ENCODE assay signal across 8 cellular contexts in genomic region chr1:43947061-43947889, GRCh38. TPM values are rescaled to one million over a fixed set of nuclear protein-coding genes. Genes with fewer than 3 reads are reported as not detected.
DNase-seq lines count a peak whose midpoint lies in the region; ATAC-seq, FAIRE-seq and TF ChIP-seq lines count a peak whose summit lies in the region.

No MANE protein-coding gene starts in this region.

- H3K79me1 ChIP-seq in H1 (ENCODE audit: low read depth, low read length): peaks cover 3% of the 10 kb centered on the region; the same call in 1 of the 2 replicates

- H3K18ac ChIP-seq in H1 (ENCODE audit: extremely low read depth, low read length): peak overlapping the region; percentile 96

- CTCF ChIA-PET in H1 (lab: Charles Lee; ENCODE audit: partially characterized antibody): interaction anchor here (0.7 to 10.8 kb wide), 15 partner anchors 9 to 548 kb away, joined by 3 to 151 read pairs (median 4); partner anchors contain the start of genes ARTN and DPH2

- peaks cover 11% of the 10 kb centered on the region; the same call in 1 of the 2 replicates for H3K36me3 ChIP-seq in OCI-LY1 (ENCODE audit: insufficient read depth, low read length)
- H3K36me3 ChIP-seq in H1 (ENCODE audit: control insufficient read depth in 2 of 4, insufficient read depth in 4 of 4, low read length in 3 of 4): no peaks in the 10 kb centered on the region; a peak in 1 of 8 replicates

- no peak overlapping the region for H2BK120ac ChIP-seq in H1 (replicated peaks; ENCODE audit: low read depth, low read length)

- 0 out of 2 replicates have a peak overlapping the region, but pooled peaks have one; percentile 95 for H2BK12ac ChIP-seq in H1 (ENCODE audit: low read depth, low read length)

- no peak overlapping the region for H3K14ac ChIP-seq in H1 (ENCODE audit: insufficient read length)

- peak overlapping the region; percentile 90 to 97 (median 96) for H3K27ac Mint-ChIP-seq in naive thymus-derived CD8-positive, alpha-beta T cell

- H3K9ac ChIP-seq in OCI-LY1 (ENCODE audit: low read length) (peak overlapping the region; percentile 90), H1 (replicated peaks in 1 of 4; ENCODE audit: extremely low read depth in 1 of 4, low read depth in 3 of 4, low read length in 3 of 4) (peak overlapping the region; percentile 51 to 98 (median 96); a peak in 6 of 7 replicates)

- peak overlapping the region; percentile 100 for H4K8ac ChIP-seq in H1 (ENCODE audit: extremely low read depth, insufficient read depth, low read length)

- DNase-seq in NCI-H748 (lab: John Stamatoyannopoulos, UW; ENCODE audit: unreplicated experiment) (peak; percentile 62), NCI-H748 treated with DMSO at 0.1 percent for 48 hours (lab: John Stamatoyannopoulos, UW) (no peak), H1 (ENCODE audit: low read depth in 1 of 2, low spot score in 2 of 2) (no peak), NOMO-1 (lab: John Stamatoyannopoulos, UW; ENCODE audit: unreplicated experiment in 2 of 2) (no peak)
- peak in 1 of 10 donors; percentile 18 for DNase-seq in naive thymus-derived CD8-positive, alpha-beta T cell

- no peak overlapping the region for H3K56ac ChIP-seq in H1 (replicated peaks; ENCODE audit: insufficient read length, low read depth, low read length)

- TF ChIP-seq RAD21 in H1 (IDR thresholded peaks at IDR 0.05 in 1 of 2, conservative IDR thresholded peaks at IDR 0.05 in 1 of 2; ENCODE audit: low read depth in 2 of 2, low read length in 2 of 2): no peak

- FAIRE-seq in H1 (lab: Jason Lieb, UNC): no peak

- H2BK5ac ChIP-seq in H1 (ENCODE audit: low read depth, low read length): peak overlapping the region; percentile 99

- no peaks in the 10 kb centered on the region for H3K9me3 Mint-ChIP-seq in naive thymus-derived CD8-positive, alpha-beta T cell

- POLR2A ChIA-PET in H1 (lab: Charles Lee; ENCODE audit: partially characterized antibody): interaction anchor here (0.8 to 6.8 kb wide), 14 partner anchors 8 to 293 kb away, joined by 3 to 29 read pairs (median 4); partner anchors contain the start of genes ATP6V0B, B4GALT2, CCDC24 and DPH2
- POLR2A ChIA-PET in naive thymus-derived CD8-positive, alpha-beta T cell (lab: Charles Lee): interaction anchor here (0.5 to 2.6 kb wide), 6 partner anchors 13 to 741 kb away, joined by 3 to 13 read pairs (median 6); partner anchors contain the start of genes ATP6V0B, DPH2 and ST3GAL3

- peaks cover 31% of the 10 kb centered on the region for H3K4me1 ChIP-seq in OCI-LY1 (ENCODE audit: insufficient read depth, low read length, severe bottlenecking)
- peaks cover 0 to 17% (median 4%) of the 10 kb centered on the region in 4 experiments; a peak in 5 of 7 replicates for H3K4me1 ChIP-seq in H1 (replicated peaks in 1 of 4; ENCODE audit: control insufficient read depth in 3 of 4, insufficient read depth in 4 of 4, low read length in 3 of 4)

- H3K4me2 ChIP-seq in OCI-LY1 (ENCODE audit: low read length) (peak overlapping the region; percentile 82), H1 (ENCODE audit: insufficient read depth in 1 of 2, low read depth in 2 of 2, low read length in 2 of 2) (peak overlapping the region; percentile 66 to 98)

- no peak overlapping the region for H2BK20ac ChIP-seq in H1 (ENCODE audit: low read length)

- H3K36me3 Mint-ChIP-seq in naive thymus-derived CD8-positive, alpha-beta T cell: peaks cover 3 to 13% (median 6%) of the 10 kb centered on the region in 3 donors

- peak overlapping the region; percentile 92 for H4K91ac ChIP-seq in H1 (replicated peaks; ENCODE audit: insufficient read length, low read length)

- H4K20me1 ChIP-seq in OCI-LY1 (ENCODE audit: insufficient read depth, low read length): no peaks in the 10 kb centered on the region
- H4K20me1 ChIP-seq in H1 (replicated peaks in 1 of 2; ENCODE audit: control insufficient read depth in 1 of 2, insufficient read depth in 2 of 2, low read length in 2 of 2): peaks cover 0 to 4% of the 10 kb centered on the region in 2 experiments

- H3K23me2 ChIP-seq in H1 (ENCODE audit: low read depth, low read length): peaks cover 3% of the 10 kb centered on the region; the same call in 1 of the 2 replicates

- H3K27me3 ChIP-seq in OCI-LY1 (ENCODE audit: insufficient read depth, low read length) (no peaks in the 10 kb centered on the region), H1 (replicated peaks in 1 of 4; ENCODE audit: control insufficient read depth in 3 of 4, extremely low read depth in 1 of 4, insufficient read depth in 3 of 4, low read length in 3 of 4) (no peaks in the 10 kb centered on the region; a peak in 1 of 7 replicates)

- H3F3A ChIP-seq in OCI-LY1 (ENCODE audit: insufficient read depth, low read length): no peaks in the 10 kb centered on the region

- no peak for TF ChIP-seq CTCF in OCI-LY1 (IDR thresholded peaks at IDR 0.05; ENCODE audit: low read length)
- no peak for TF ChIP-seq CTCF in H1 (IDR thresholded peaks at IDR 0.05; ENCODE audit: control extremely low read depth in 1 of 3, insufficient read depth in 1 of 3, low read depth in 1 of 3, low read length in 3 of 3)

- no peak overlapping the region for H3K23ac ChIP-seq in H1 (ENCODE audit: insufficient read length)

- peak overlapping the region; percentile 61; the same call in 1 of the 2 replicates for H2BK15ac ChIP-seq in H1 (ENCODE audit: low read length)

- H3K27ac ChIP-seq in OCI-LY1 (ENCODE audit: low read depth, low read length, poor library complexity, severe bottlenecking): peak overlapping the region; percentile 71
- H3K27ac ChIP-seq in H1 (ENCODE audit: low read depth, low read length): peak overlapping the region; percentile 99; the same call in 1 of the 2 replicates

- H3K4me1 Mint-ChIP-seq in naive thymus-derived CD8-positive, alpha-beta T cell: peaks cover 37 to 65% (median 59%) of the 10 kb centered on the region in 4 donors

- no peak overlapping the region for H2AK5ac ChIP-seq in H1 (ENCODE audit: low read depth, low read length)

- H3K9me3 ChIP-seq in OCI-LY1 (ENCODE audit: low read length) (no peaks in the 10 kb centered on the region), H1 (ENCODE audit: insufficient read depth in 2 of 2, low read depth in 1 of 2, low read length in 1 of 2) (no peaks in the 10 kb centered on the region)

- H3K4ac ChIP-seq in H1 (replicated peaks; ENCODE audit: insufficient read length, low read depth, low read length): peak overlapping the region; percentile 57

- 23% methylated on average over 16 of the region's 27 CpGs; no CpG with 5 or more reads in 1 of the 2 experiments for WGBS in H1 (ENCODE audit: extremely low coverage in 1 of 2, insufficient coverage in 1 of 2, insufficient read length in 1 of 2, insufficient replicate concordance in 2 of 2, low coverage in 1 of 2, low lambda C conversion rate in 2 of 2, missing lambda C conversion rate in 1 of 2), 2 experiments

- H4K5ac ChIP-seq in H1 (ENCODE audit: insufficient read length, low read depth, low read length): peak overlapping the region; percentile 45

- peak in 1 of 2 donors; percentile 4 for ATAC-seq in naive thymus-derived CD8-positive, alpha-beta T cell
- no peak for ATAC-seq in HG03432 (IDR thresholded peaks at IDR 0.05; ENCODE audit: unreplicated experiment)
- ATAC-seq in HG02798 (IDR thresholded peaks at IDR 0.05; ENCODE audit: poor library complexity, unreplicated experiment): no peak

- H3K79me2 ChIP-seq in OCI-LY1 (ENCODE audit: insufficient read depth, low read length) (no peaks in the 10 kb centered on the region), H1 (ENCODE audit: control insufficient read depth in 1 of 2, insufficient read depth in 2 of 2, low read length in 2 of 2) (no peaks in the 10 kb centered on the region)

- H2AFZ ChIP-seq in OCI-LY1 (ENCODE audit: low read length) (no peak overlapping the region), H1 (ENCODE audit: low read length) (peak overlapping the region; percentile 61; the same call in 1 of the 2 replicates)

- TF ChIP-seq POLR2A in H1 (IDR thresholded peaks at IDR 0.05; ENCODE audit: control extremely low read depth in 1 of 2, low read depth in 2 of 2, low read length in 2 of 2): no peak

- peak overlapping the region; percentile 88 to 98 (median 92) for H3K4me3 Mint-ChIP-seq in naive thymus-derived CD8-positive, alpha-beta T cell

- H3K4me3 ChIP-seq in OCI-LY1 (ENCODE audit: low read depth, low read length, poor library complexity, severe bottlenecking) (peak overlapping the region; percentile 85), H1 (ENCODE audit: extremely low read depth in 1 of 4, insufficient read depth in 2 of 4, low read depth in 3 of 4, low read length in 4 of 4) (peak overlapping the region; percentile 44 to 90 (median 76))

- H3K27me3 Mint-ChIP-seq in naive thymus-derived CD8-positive, alpha-beta T cell: no peaks in the 10 kb centered on the region

- TF ChIP-seq EP300 in H1 (IDR thresholded peaks at IDR 0.05; ENCODE audit: borderline replicate concordance in 1 of 2, low read depth in 2 of 2, low read length in 2 of 2): no peak

- no peaks in the 10 kb centered on the region for H3K9me2 ChIP-seq in OCI-LY1 (ENCODE audit: low read depth, low read length)

RNA-seq across cellular contexts. Expression of gene IPO13, which starts 0.5 kb away (rescaled TPM):
- total RNA-seq in H1 (2021; fragmentation: NEBNext Ultra II Directional; extraction: Animal tissue kit (Norgen Biotek cat#: 25700)): 20.7 and 23.0 TPM in 2 replicates
- 27.0 and 29.4 TPM in 2 replicates for polyA plus RNA-seq in H1 (2011; rRNA removed)
- polyA plus RNA-seq in H1 (2011; cell fraction: cytosol; rRNA removed): 21.9 TPM
- polyA plus RNA-seq in H1 (2011; cell fraction: nucleus; rRNA removed): 39.3 TPM
- 17.0 to 24.3 TPM (median 21.8 TPM) in 4 replicates for polyA plus RNA-seq in H1 (2012, experiment 1 of 2)
- 28.0 TPM for polyA plus RNA-seq in H1 (2012, experiment 2 of 2)
- polyA plus RNA-seq in H1 (2013, experiment 1 of 2): 10.8 TPM
- polyA plus RNA-seq in H1 (2013, experiment 2 of 2): 10.3 TPM
- polyA minus RNA-seq in H1 (2011; rRNA and poly(A)+ RNA removed): 47.8 and 49.9 TPM in 2 replicates
- polyA minus RNA-seq in H1 (2011; cell fraction: cytosol; rRNA and poly(A)+ RNA removed): 19.0 TPM
- 22.4 TPM for polyA minus RNA-seq in H1 (2011; cell fraction: nucleus; rRNA and poly(A)+ RNA removed)
- 10 to 100 TPM; 20.5 to 24.1 TPM for total RNA-seq in naive thymus-derived CD8-positive, alpha-beta T cell
- polyA plus RNA-seq in naive thymus-derived CD8-positive, alpha-beta T cell: 10 to 100 TPM; 13.8 to 14.5 (median 14.4) TPM

RNA-seq across cellular contexts. Expression of gene ARTN, which starts 13.7 kb away (rescaled TPM):
- 22.7 and 23.3 TPM in 2 replicates for total RNA-seq in H1 (2021; fragmentation: NEBNext Ultra II Directional; extraction: Animal tissue kit (Norgen Biotek cat#: 25700))
- 13.5 and 17.4 TPM in 2 replicates for polyA plus RNA-seq in H1 (2011; rRNA removed)
- 17.3 TPM for polyA plus RNA-seq in H1 (2011; cell fraction: cytosol; rRNA removed)
- 51.9 TPM for polyA plus RNA-seq in H1 (2011; cell fraction: nucleus; rRNA removed)
- 9.2 to 17.1 TPM (median 15.6 TPM) in 4 replicates for polyA plus RNA-seq in H1 (2012, experiment 1 of 2)
- polyA plus RNA-seq in H1 (2012, experiment 2 of 2): 7.0 TPM
- 19.3 TPM for polyA plus RNA-seq in H1 (2013, experiment 1 of 2)
- polyA plus RNA-seq in H1 (2013, experiment 2 of 2): 19.6 TPM
- 2.1 and 5.6 TPM in 2 replicates for polyA minus RNA-seq in H1 (2011; rRNA and poly(A)+ RNA removed)
- 13.7 TPM for polyA minus RNA-seq in H1 (2011; cell fraction: cytosol; rRNA and poly(A)+ RNA removed)
- 21.4 TPM for polyA minus RNA-seq in H1 (2011; cell fraction: nucleus; rRNA and poly(A)+ RNA removed)
- under 1 TPM; 0.25 to 0.96 TPM for total RNA-seq in naive thymus-derived CD8-positive, alpha-beta T cell
- polyA plus RNA-seq in naive thymus-derived CD8-positive, alpha-beta T cell: not detected

RNA-seq across cellular contexts. Expression of gene DPH2, which starts 22.5 kb away (rescaled TPM):
- total RNA-seq in H1 (2021; fragmentation: NEBNext Ultra II Directional; extraction: Animal tissue kit (Norgen Biotek cat#: 25700)): 64.9 and 65.3 TPM in 2 replicates
- polyA plus RNA-seq in H1 (2011; rRNA removed): 92.1 and 163 TPM in 2 replicates
- polyA plus RNA-seq in H1 (2011; cell fraction: cytosol; rRNA removed): 86.7 TPM
- 239 TPM for polyA plus RNA-seq in H1 (2011; cell fraction: nucleus; rRNA removed)
- 43.5 to 63.1 TPM (median 52.3 TPM) in 4 replicates for polyA plus RNA-seq in H1 (2012, experiment 1 of 2)
- 81.4 TPM for polyA plus RNA-seq in H1 (2012, experiment 2 of 2)
- 39.0 TPM for polyA plus RNA-seq in H1 (2013, experiment 1 of 2)
- polyA plus RNA-seq in H1 (2013, experiment 2 of 2): 35.0 TPM
- polyA minus RNA-seq in H1 (2011; rRNA and poly(A)+ RNA removed): 74.9 and 79.0 TPM in 2 replicates
- polyA minus RNA-seq in H1 (2011; cell fraction: cytosol; rRNA and poly(A)+ RNA removed): 53.3 TPM
- polyA minus RNA-seq in H1 (2011; cell fraction: nucleus; rRNA and poly(A)+ RNA removed): 78.0 TPM
- total RNA-seq in naive thymus-derived CD8-positive, alpha-beta T cell: 10 to 100 TPM; 34.5 to 37.7 TPM
- 10 to 100 TPM; 30.2 to 40.4 (median 35.7) TPM for polyA plus RNA-seq in naive thymus-derived CD8-positive, alpha-beta T cell

RNA-seq across cellular contexts. Expression of gene ATP6V0B, which starts 27.5 kb away (rescaled TPM):
- 105 and 106 TPM in 2 replicates for total RNA-seq in H1 (2021; fragmentation: NEBNext Ultra II Directional; extraction: Animal tissue kit (Norgen Biotek cat#: 25700))
- polyA plus RNA-seq in H1 (2011; rRNA removed): 302 and 308 TPM in 2 replicates
- polyA plus RNA-seq in H1 (2011; cell fraction: cytosol; rRNA removed): 184 TPM
- polyA plus RNA-seq in H1 (2011; cell fraction: nucleus; rRNA removed): 229 TPM
- polyA plus RNA-seq in H1 (2012, experiment 1 of 2): 67.6 to 121 TPM (median 110 TPM) in 4 replicates
- polyA plus RNA-seq in H1 (2012, experiment 2 of 2): 213 TPM
- 82.5 TPM for polyA plus RNA-seq in H1 (2013, experiment 1 of 2)
- 103 TPM for polyA plus RNA-seq in H1 (2013, experiment 2 of 2)
- 81.0 and 107 TPM in 2 replicates for polyA minus RNA-seq in H1 (2011; rRNA and poly(A)+ RNA removed)
- 56.4 TPM for polyA minus RNA-seq in H1 (2011; cell fraction: cytosol; rRNA and poly(A)+ RNA removed)
- 57.2 TPM for polyA minus RNA-seq in H1 (2011; cell fraction: nucleus; rRNA and poly(A)+ RNA removed)
- total RNA-seq in naive thymus-derived CD8-positive, alpha-beta T cell: 10 to 100 TPM; 55.8 to 59.6 TPM
- polyA plus RNA-seq in naive thymus-derived CD8-positive, alpha-beta T cell: 100 to 1,000 TPM; 149 to 213 (median 166) TPM

RNA-seq across cellular contexts. Expression of gene B4GALT2, which starts 31.7 kb away (rescaled TPM):
- 56.5 and 60.6 TPM in 2 replicates for total RNA-seq in H1 (2021; fragmentation: NEBNext Ultra II Directional; extraction: Animal tissue kit (Norgen Biotek cat#: 25700))
- 121 and 152 TPM in 2 replicates for polyA plus RNA-seq in H1 (2011; rRNA removed)
- 73.9 TPM for polyA plus RNA-seq in H1 (2011; cell fraction: cytosol; rRNA removed)
- 116 TPM for polyA plus RNA-seq in H1 (2011; cell fraction: nucleus; rRNA removed)
- polyA plus RNA-seq in H1 (2012, experiment 1 of 2): 39.4 to 75.9 TPM (median 64.3 TPM) in 4 replicates
- 69.9 TPM for polyA plus RNA-seq in H1 (2012, experiment 2 of 2)
- 41.5 TPM for polyA plus RNA-seq in H1 (2013, experiment 1 of 2)
- polyA plus RNA-seq in H1 (2013, experiment 2 of 2): 41.4 TPM
- polyA minus RNA-seq in H1 (2011; rRNA and poly(A)+ RNA removed): 37.6 and 38.8 TPM in 2 replicates
- polyA minus RNA-seq in H1 (2011; cell fraction: cytosol; rRNA and poly(A)+ RNA removed): 44.5 TPM
- polyA minus RNA-seq in H1 (2011; cell fraction: nucleus; rRNA and poly(A)+ RNA removed): 39.0 TPM
- total RNA-seq in naive thymus-derived CD8-positive, alpha-beta T cell: under 1 TPM; 0.38 to 0.83 TPM
- polyA plus RNA-seq in naive thymus-derived CD8-positive, alpha-beta T cell: under 1 TPM in 2 of 3 donors, not detected in 1; 0.11 to 0.25 TPM

Comparison
In these comparisons a context has a peak if more than half of its experiments do, and no peak if none do; other contexts are left out.
1. RNA of gene ARTN, which starts 13.7 kb away (total RNA-seq): 22.7 to 23.3 TPM in H1; 0.25 to 0.96 TPM in naive thymus-derived CD8-positive, alpha-beta T cell; every median in the first group is over 10 times any median in the second.